In genomic region chr21:32207096-32207716, GRCh38 we compare ENCODE assay signal across 18 cellular contexts.
A peak's percentile ranks its signal among the peaks of the same experiment; 100 is the strongest.
DNase-seq lines count a peak whose midpoint lies in the region; ATAC-seq, FAIRE-seq and TF ChIP-seq lines count a peak whose summit lies in the region.
"Had no signal": no experiment of that assay in that cellular context is flagged by ENCODE, and none has a peak within 500 bp of the region (broad histone marks: within the 10 kb centered on the region; RNA-seq: fewer than 3 reads in every experiment).

No MANE protein-coding gene starts in this region.

- POLR2A ChIA-PET in K562 (lab: Yijun Ruan, JAX), result no interaction called here

- no peak for TF ChIP-seq CTCF in K562 (IDR thresholded peaks at IDR 0.05 in 2 of 3, conservative IDR thresholded peaks at IDR 0.05 in 1 of 3; ENCODE audit: insufficient read depth in 2 of 3, low read depth in 1 of 3, low read length in 3 of 3)
- no peak for TF ChIP-seq CTCF in gastroesophageal sphincter (IDR thresholded peaks at IDR 0.05)

- FAIRE-seq in K562 (lab: Jason Lieb, UNC), result no peak
- FAIRE-seq: keratinocyte had no signal

- no peak for TF ChIP-seq POLR2A in K562 (conservative IDR thresholded peaks at IDR 0.05)
- no peak for TF ChIP-seq POLR2A in gastroesophageal sphincter (IDR thresholded peaks at IDR 0.05)

- H3K9me3 ChIP-seq in K562 (replicated peaks; ENCODE audit: control insufficient read depth, insufficient read depth, low read depth, low read length) (no peaks in the 10 kb centered on the region), gastroesophageal sphincter (peaks cover 0 to 8% (median 0%) of the 10 kb centered on the region in 3 donors)
- H3K9me3 ChIP-seq: testis had no signal

- under 1% methylated on average over 7 of the region's 7 CpGs for WGBS in K562 (ENCODE audit: insufficient coverage, low coverage, missing lambda C conversion rate)
- WGBS in gastroesophageal sphincter (ENCODE audit: low coverage in 1 of 2), 2 donors, result 62 to 65% methylated on average over 4 to 7 of the region's 7 CpGs

- in situ Hi-C loops in K562 (cut with MboI), result no loop called here

- no peak overlapping the region for H3K4me2 ChIP-seq in K562 (ENCODE audit: insufficient read depth, low read length)
- H3K4me2 ChIP-seq: PC-9 had no signal

- intact Hi-C loops in K562 (cut with micrococcal nuclease), result no loop called here

- no peak overlapping the region for H3K9ac ChIP-seq in K562 (ENCODE audit: insufficient read depth in 1 of 2, low read depth in 2 of 2, low read length in 2 of 2)

- no peak for TF ChIP-seq EP300 in K562 (IDR thresholded peaks at IDR 0.05; ENCODE audit: low read length)
- TF ChIP-seq EP300 in gastroesophageal sphincter (IDR thresholded peaks at IDR 0.05), result no peak

- ATAC-seq in K562 (no peak), HG02798 (IDR thresholded peaks at IDR 0.05; ENCODE audit: poor library complexity, unreplicated experiment) (no peak), gastroesophageal sphincter (no peak), esophagus mucosa (no peak)

- H4K20me1 ChIP-seq in K562 (replicated peaks; ENCODE audit: control insufficient read depth, insufficient read depth, low read length), result no peaks in the 10 kb centered on the region

- H3K27ac ChIP-seq in K562 (ENCODE audit: extremely low read depth, low read depth, low read length) (no peak overlapping the region), substantia nigra (ENCODE audit: low read depth, low read length, poor library complexity, severe bottlenecking) (no peak overlapping the region), gastroesophageal sphincter (no peak overlapping the region)
- H3K27ac ChIP-seq: PC-9, testis had no signal

- no peaks in the 10 kb centered on the region for H3K36me3 ChIP-seq in K562 (ENCODE audit: control insufficient read depth, insufficient read depth, low read length)
- H3K36me3 ChIP-seq in gastroesophageal sphincter, result no peaks in the 10 kb centered on the region

- H3K27me3 ChIP-seq in K562 (ENCODE audit: control insufficient read depth in 2 of 2, insufficient read depth in 2 of 2, low read length in 2 of 2) (peaks cover 2 to 10% of the 10 kb centered on the region in 2 experiments; a peak in 1 of 5 replicates), gastroesophageal sphincter (no peaks in the 10 kb centered on the region)
- H3K27me3 ChIP-seq: testis had no signal

- BruUV-seq in K562 (replicated peaks; lab: Mats Ljungman, UMichigan), result no TSS peak

- DNase-seq in COR-L47 (lab: John Stamatoyannopoulos, UW) (peak; percentile 66), NCI-H1105 (lab: John Stamatoyannopoulos, UW) (peak; percentile 24), NCI-H524 (lab: John Stamatoyannopoulos, UW) (peak; percentile 81 to 93), K562 (ENCODE audit: extremely low read depth in 1 of 4, low spot score in 3 of 4) (no peak), substantia nigra (lab: John Stamatoyannopoulos, UW) (no peak)
- DNase-seq: activated CD4-positive, CD25-positive, alpha-beta regulatory T cell treated with anti-CD3 and anti-CD28 coated beads, Interleukin-2, amount 50 U/mL, for 72 hours; CD8-positive, alpha-beta memory T cell; hypothalamus; mammary epithelial cell; nucleus accumbens; PC-9; retina; T-helper 9 cell; testis had no signal

- CTCF ChIA-PET in K562 (lab: Yijun Ruan, JAX; ENCODE audit: low intra/inter-chr PET ratio), result no interaction called here

- no peak overlapping the region for H2AFZ ChIP-seq in K562 (ENCODE audit: low read depth, low read length)
- H2AFZ ChIP-seq: PC-9 had no signal

- no peaks in the 10 kb centered on the region for H3K79me2 ChIP-seq in K562 (ENCODE audit: control insufficient read depth, insufficient read depth, low read length)

- H3K4me3 ChIP-seq in K562, result no peak overlapping the region
- no peak overlapping the region for H3K4me3 ChIP-seq in gastroesophageal sphincter
- H3K4me3 ChIP-seq: PC-9, testis had no signal

- no peak for TF ChIP-seq RAD21 in K562 (CRISPR knock-in tag; conservative IDR thresholded peaks at IDR 0.05 in 1 of 2, IDR thresholded peaks at IDR 0.05 in 1 of 2)

- H3K4me1 ChIP-seq in K562 (replicated peaks in 1 of 2; ENCODE audit: control insufficient read depth in 2 of 2, insufficient read depth in 2 of 2, low read length in 2 of 2) (no peaks in the 10 kb centered on the region), gastroesophageal sphincter (no peaks in the 10 kb centered on the region)
- H3K4me1 ChIP-seq: testis had no signal

- no peaks in the 10 kb centered on the region for H3K9me1 ChIP-seq in K562 (ENCODE audit: control insufficient read depth, insufficient read depth, low read length)

TF ChIP-seq in K562, 482 proteins besides CTCF, POLR2A, EP300 and RAD21:
- TF ChIP-seq NFIX (CRISPR knock-in tag; IDR thresholded peaks at IDR 0.05; ENCODE audit: low read depth) (no peak), SIN3B (IDR thresholded peaks at IDR 0.05; ENCODE audit: low read depth) (no peak), NFIC (IDR thresholded peaks at IDR 0.05) (peak; percentile 63)

Comparison
In these comparisons a context has a peak if more than half of its experiments do, and no peak if none do; other contexts are left out.
1. DNase-seq: peak in COR-L47 (single experiment), NCI-H1105 (single experiment) and NCI-H524 (2 of 2); none in K562 (0 of 4) and substantia nigra (0 of 49).